Comparison of ENCODE assay signal across 1 cellular context in genomic region chrX:103460001-103460755, GRCh38. TPM values are rescaled to one million over a fixed set of nuclear protein-coding genes. Genes with fewer than 3 reads are reported as not detected.
"Had no signal": no experiment of that assay in that cellular context is flagged by ENCODE, and none has a peak within 500 bp of the region (broad histone marks: within the 10 kb centered on the region; RNA-seq: fewer than 3 reads in every experiment).

No MANE protein-coding gene starts in this region.

RNA-seq across cellular contexts. Expression of gene RAB40A, which starts 59.1 kb away (rescaled TPM):
- polyA plus RNA-seq: foreskin keratinocyte had no signal
